Comparison of ENCODE assay signal across 11 cellular contexts in genomic region chr12:116717466-116718457, GRCh38. TPM values are rescaled to one million over a fixed set of nuclear protein-coding genes. Genes with fewer than 3 reads are reported as not detected.
DNase-seq lines count a peak whose midpoint lies in the region; FAIRE-seq and TF ChIP-seq lines count a peak whose summit lies in the region.
"Had no signal": no experiment of that assay in that cellular context is flagged by ENCODE, and none has a peak within 500 bp of the region (broad histone marks: within the 10 kb centered on the region; RNA-seq: fewer than 3 reads in every experiment).

No MANE protein-coding gene starts in this region.

- H3K4me1 ChIP-seq in right atrium auricular region: peaks cover 0 to 24% of the 10 kb centered on the region in 2 donors

- peak overlapping the region; percentile 19 for H3K4me3 ChIP-seq in astrocyte of the cerebellum (ENCODE audit: low read depth, low read length)
- peak overlapping the region in 1 of 2 donors; percentile 7 for H3K4me3 ChIP-seq in right atrium auricular region

- H3K9me3 ChIP-seq in right atrium auricular region: no peaks in the 10 kb centered on the region

- in situ Hi-C loops in astrocyte of the cerebellum (cut with HindIII; ENCODE audit: low sequenced_read_pairs): no loop called here

- no peaks in the 10 kb centered on the region for H3K27me3 ChIP-seq in right atrium auricular region

- peaks cover 12% of the 10 kb centered on the region for H3K36me3 ChIP-seq in right atrium auricular region

- peak; percentile 75 for DNase-seq in DMS79 treated with DMSO at 0.1 percent for 48 hours (lab: John Stamatoyannopoulos, UW)
- DNase-seq in astrocyte of the cerebellum (ENCODE audit: low read depth): peak; percentile 27
- peak; percentile 91 for DNase-seq in right atrium auricular region (ENCODE audit: low spot score)
- DNase-seq in retina: peak; percentile 75
- DNase-seq in activated naive CD4-positive, alpha-beta T cell treated with Interleukin-2 at 50 U/mL for 16 hours: no peak
- no peak for DNase-seq in NCI-H128 (lab: John Stamatoyannopoulos, UW; ENCODE audit: unreplicated experiment)
- no peak for DNase-seq in stimulated activated CD4-positive, alpha-beta T cell treated with anti-CD3 and anti-CD28 coated beads, Interleukin-4, amount 100 ng/mL, for 24 hours
- no peak for DNase-seq in RCC 7860 (ENCODE audit: low spot score)
- DNase-seq: DMS53, NCI-H1436 treated with DMSO at 0.1 percent for 48 hours had no signal

- no peak for TF ChIP-seq CTCF in astrocyte of the cerebellum (IDR thresholded peaks at IDR 0.05; ENCODE audit: low read depth, low read length, missing control alignments)
- no peak for TF ChIP-seq CTCF in right atrium auricular region (IDR thresholded peaks at IDR 0.05)

- peak overlapping the region in 1 of 2 donors; percentile 44 for H3K27ac ChIP-seq in right atrium auricular region

- FAIRE-seq in RCC 7860 (lab: Jason Lieb, UNC): no peak
- FAIRE-seq: TTC549 had no signal

RNA-seq across cellular contexts. Expression of gene SPRING1, which starts 20.1 kb away (rescaled TPM):
- total RNA-seq in right atrium auricular region: 10 to 100 TPM in 1 of 2 donors, 1 to 10 TPM in 1; 9.4 to 12.0 TPM

RNA-seq across cellular contexts. Expression of gene RNFT2, which starts 20.4 kb away (rescaled TPM):
- 1 to 10 TPM in 1 of 2 donors, under 1 TPM in 1; 0.89 to 1.1 TPM for total RNA-seq in right atrium auricular region

Comparison
In these comparisons a context has a peak if more than half of its experiments do, and no peak if none do; other contexts are left out.
1. DNase-seq: peak in DMS79 treated with DMSO at 0.1 percent for 48 hours (single experiment), astrocyte of the cerebellum (single experiment), right atrium auricular region (single experiment) and retina (single experiment); none in activated naive CD4-positive, alpha-beta T cell treated with Interleukin-2 at 50 U/mL for 16 hours (single experiment), NCI-H128 (single experiment), stimulated activated CD4-positive, alpha-beta T cell treated with anti-CD3 and anti-CD28 coated beads, Interleukin-4, amount 100 ng/mL, for 24 hours (single experiment) and RCC 7860 (single experiment).